In the genomic region with DNA sequence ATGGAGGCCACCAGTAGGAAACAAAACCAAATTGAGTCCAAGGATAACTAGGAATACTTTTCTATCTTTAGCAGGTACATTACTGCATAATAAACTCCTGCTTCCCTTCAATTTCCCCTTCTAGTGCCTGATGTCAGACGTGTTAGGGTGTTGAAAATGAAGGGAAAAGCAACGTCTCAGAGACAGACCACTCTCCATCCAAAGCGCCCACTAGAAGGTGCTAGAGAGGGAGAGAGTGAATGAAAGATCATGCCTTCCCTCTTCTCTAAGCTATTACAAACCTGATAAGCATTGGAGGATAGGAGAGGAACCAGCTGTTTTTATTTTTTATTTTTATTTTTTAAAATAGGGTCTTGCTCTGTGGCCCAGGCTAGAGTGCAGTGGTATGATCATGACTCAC, we compare ENCODE assay signal across 9 cellular contexts.
DNase-seq lines count a peak whose midpoint lies in the region; ATAC-seq, FAIRE-seq and TF ChIP-seq lines count a peak whose summit lies in the region.
"Had no signal": no experiment of that assay in that cellular context is flagged by ENCODE, and none has a peak within 500 bp of the region (broad histone marks: within the 10 kb centered on the region; RNA-seq: fewer than 3 reads in every experiment).

No MANE protein-coding gene starts in this region.

- TF ChIP-seq EP300 in HepG2 (IDR thresholded peaks at IDR 0.05; ENCODE audit: low read depth in 2 of 2, low read length in 2 of 2) (no peak), HepG2 (CRISPR knock-in tag; IDR thresholded peaks at IDR 0.05; ENCODE audit: borderline replicate concordance) (no peak)

- TF ChIP-seq CTCF in CD4-positive, alpha-beta T cell (IDR thresholded peaks at IDR 0.05) = no peak
- peak; percentile 46 for TF ChIP-seq CTCF in HepG2 (CRISPR knock-in tag; IDR thresholded peaks at IDR 0.05)

- H3K36me3 ChIP-seq in HepG2 (replicated peaks in 1 of 2; ENCODE audit: control insufficient read depth in 1 of 2, insufficient read depth in 2 of 2, low read length in 2 of 2) = no peaks in the 10 kb centered on the region

- BruUV-seq in HepG2 (replicated peaks; lab: Mats Ljungman, UMichigan) = no TSS peak

- POLR2A ChIA-PET in CD4-positive, alpha-beta T cell (lab: Charles Lee) = interaction anchor here (1.8 to 2.0 kb wide), 2 partner anchors 87 to 89 kb away, joined by 6 to 11 read pairs; no protein-coding TSS in a partner anchor
- POLR2A ChIA-PET in HEK293T (lab: Yijun Ruan, JAX) = no interaction called here
- POLR2A ChIA-PET in activated naive CD8-positive, alpha-beta T cell treated with anti-CD3 and anti-CD28 coated beads, Interleukin-2, amount 10 ng/mL, durations not matched to agents 7 days and 5 days (lab: Charles Lee) = interaction anchor here (1.1 kb wide), 1 partner anchor 87 kb away, joined by 4 read pairs; no protein-coding TSS in a partner anchor
- POLR2A ChIA-PET in HepG2 (lab: Yijun Ruan, JAX) = no interaction called here

- H3K9me3 Mint-ChIP-seq in CD4-positive, alpha-beta T cell = no peaks in the 10 kb centered on the region
- peaks cover 9% of the 10 kb centered on the region for H3K9me3 Mint-ChIP-seq in activated naive CD8-positive, alpha-beta T cell treated with anti-CD3 and anti-CD28 coated beads, Interleukin-2, amount 10 ng/mL, durations not matched to agents 7 days and 5 days

- H3K27ac Mint-ChIP-seq in CD4-positive, alpha-beta T cell = peak overlapping the region; percentile 81
- H3K27ac Mint-ChIP-seq in activated naive CD8-positive, alpha-beta T cell treated with anti-CD3 and anti-CD28 coated beads, Interleukin-2, amount 10 ng/mL, durations not matched to agents 7 days and 5 days = peak overlapping the region; percentile 86

- 0% methylated on average over 3 of the region's 3 CpGs for WGBS in HepG2 (ENCODE audit: low lambda C conversion rate)

- H3K27me3 Mint-ChIP-seq in CD4-positive, alpha-beta T cell = peaks cover 25% of the 10 kb centered on the region
- H3K27me3 Mint-ChIP-seq in activated naive CD8-positive, alpha-beta T cell treated with anti-CD3 and anti-CD28 coated beads, Interleukin-2, amount 10 ng/mL, durations not matched to agents 7 days and 5 days = peaks cover 2% of the 10 kb centered on the region

- H4K20me1 ChIP-seq in HepG2 (ENCODE audit: insufficient read depth, low read length) = no peaks in the 10 kb centered on the region

- H3K9ac ChIP-seq in HepG2 (ENCODE audit: insufficient read depth, low read depth, low read length) = no peak overlapping the region

- no peak overlapping the region for H2AFZ ChIP-seq in HepG2 (ENCODE audit: low read length)

- intact Hi-C loops in CD4-positive, alpha-beta T cell (cut with DNase I, micrococcal nuclease) = loop anchor here in 1 of 2 experiments (5.0 kb wide), 1 partner anchor 89 kb away; no protein-coding TSS in a partner anchor
- intact Hi-C loops in HepG2 (cut with micrococcal nuclease; ENCODE audit: unreplicated experiment) = loop anchor here (1.0 kb wide), 1 partner anchor 168 kb away; no protein-coding TSS in a partner anchor

- H3K9me3 ChIP-seq in CD4-positive, alpha-beta T cell (ENCODE audit: control insufficient read depth, low read length) = no peaks in the 10 kb centered on the region
- H3K9me3 ChIP-seq in HepG2 (ENCODE audit: low read length) = no peaks in the 10 kb centered on the region

- ATAC-seq in CD4-positive, alpha-beta T cell (ENCODE audit: poor library complexity) = no peak
- no peak for ATAC-seq in activated naive CD8-positive, alpha-beta T cell treated with anti-CD3 and anti-CD28 coated beads, Interleukin-2, amount 10 ng/mL, durations not matched to agents 7 days and 5 days (ENCODE audit: low read depth)
- ATAC-seq in HepG2 (peak; percentile 75), GM18505 (IDR thresholded peaks at IDR 0.05; ENCODE audit: unreplicated experiment) (no peak), HG02642 (IDR thresholded peaks at IDR 0.05; ENCODE audit: poor library complexity, unreplicated experiment) (no peak)

- no peaks in the 10 kb centered on the region for H3K4me1 ChIP-seq in HepG2 (ENCODE audit: insufficient read depth, low read length)

- H3K27ac ChIP-seq in CD4-positive, alpha-beta T cell (ENCODE audit: low read depth, low read length) = no peak overlapping the region
- no peak overlapping the region for H3K27ac ChIP-seq in HepG2 (ENCODE audit: extremely low read length, insufficient read depth, low read length)

- H3K4me1 Mint-ChIP-seq in CD4-positive, alpha-beta T cell (ENCODE audit: low read depth) = peaks cover 18% of the 10 kb centered on the region
- peaks cover 17% of the 10 kb centered on the region for H3K4me1 Mint-ChIP-seq in activated naive CD8-positive, alpha-beta T cell treated with anti-CD3 and anti-CD28 coated beads, Interleukin-2, amount 10 ng/mL, durations not matched to agents 7 days and 5 days

- no peaks in the 10 kb centered on the region for H3K36me3 Mint-ChIP-seq in CD4-positive, alpha-beta T cell (ENCODE audit: low read depth)
- peaks cover 4% of the 10 kb centered on the region for H3K36me3 Mint-ChIP-seq in activated naive CD8-positive, alpha-beta T cell treated with anti-CD3 and anti-CD28 coated beads, Interleukin-2, amount 10 ng/mL, durations not matched to agents 7 days and 5 days

- DNase-seq in CD4-positive, alpha-beta T cell = no peak
- DNase-seq in HEK293T (ENCODE audit: extremely low spot score) (peak; percentile 26), HepG2 (ENCODE audit: low spot score) (peak; percentile 10), NCI-H2196 (lab: John Stamatoyannopoulos, UW; ENCODE audit: unreplicated experiment) (no peak), GF-D8 (lab: John Stamatoyannopoulos, UW) (no peak)
- DNase-seq in activated naive CD8-positive, alpha-beta T cell treated with anti-CD3 and anti-CD28 coated beads, Interleukin-2, amount 10 ng/mL, durations not matched to agents 7 days and 5 days = no peak
- DNase-seq: stimulated activated CD4-positive, alpha-beta T cell treated with anti-CD3 and anti-CD28 coated beads, Interleukin-12 subunit alpha, Interleukin-12 subunit beta, amount 100 ng/mL, for 4 hours had no signal

- CTCF ChIA-PET in CD4-positive, alpha-beta T cell (lab: Charles Lee) = interaction anchor here (1.4 kb wide), 1 partner anchor 167 kb away, joined by 6 read pairs; no protein-coding TSS in a partner anchor
- CTCF ChIA-PET in HEK293T (lab: Yijun Ruan, JAX) (interaction anchor here (1.0 kb wide), 1 partner anchor 89 kb away, joined by 3 read pairs; no protein-coding TSS in a partner anchor), HepG2 (lab: Yijun Ruan, JAX; ENCODE audit: low intra/inter-chr PET ratio, low total read pairs) (interaction anchor here (1.2 kb wide), 1 partner anchor 167 kb away, joined by 5 read pairs; no protein-coding TSS in a partner anchor)

- TF ChIP-seq RAD21 in HepG2 (CRISPR knock-in tag; IDR thresholded peaks at IDR 0.05) = no peak

- TF ChIP-seq POLR2A in HepG2 (IDR thresholded peaks at IDR 0.05; ENCODE audit: insufficient read depth in 1 of 2, low read depth in 2 of 2, low read length in 2 of 2) = no peak
- no peak for TF ChIP-seq POLR2A in GM18505 (IDR thresholded peaks at IDR 0.05; ENCODE audit: borderline replicate concordance, extremely low read depth, insufficient read depth, insufficient read length)

- no peak overlapping the region for H3K4me2 ChIP-seq in HepG2 (ENCODE audit: low read depth, low read length)

- no peak overlapping the region for H3K4me3 Mint-ChIP-seq in CD4-positive, alpha-beta T cell
- H3K4me3 Mint-ChIP-seq in activated naive CD8-positive, alpha-beta T cell treated with anti-CD3 and anti-CD28 coated beads, Interleukin-2, amount 10 ng/mL, durations not matched to agents 7 days and 5 days = peak overlapping the region; percentile 58

- in situ Hi-C loops in HepG2 (cut with HindIII; ENCODE audit: extremely low pct_ligation_motif_present, low pct_unique_long_range_greater_than_20kb) = no loop called here

- no peaks in the 10 kb centered on the region for H3K27me3 ChIP-seq in CD4-positive, alpha-beta T cell (ENCODE audit: control insufficient read depth, insufficient read depth, low read length)
- H3K27me3 ChIP-seq in HepG2 (ENCODE audit: control insufficient read depth in 1 of 2, insufficient read depth in 2 of 2, low read length in 2 of 2) = no peaks in the 10 kb centered on the region

- no peaks in the 10 kb centered on the region for H3K79me2 ChIP-seq in HepG2 (ENCODE audit: insufficient read depth, low read length)

- no peak overlapping the region for H3K4me3 ChIP-seq in HepG2 (replicated peaks in 1 of 3; ENCODE audit: insufficient read depth in 1 of 3, low read depth in 2 of 3, low read length in 3 of 3)

- peak; percentile 4 for FAIRE-seq in HepG2 (lab: Jason Lieb, UNC)

TF ChIP-seq in HEK293T, 16 proteins besides CTCF, POLR2A, EP300 and RAD21 (continues in another document):
- TF ChIP-seq FOXA1 (IDR thresholded peaks at IDR 0.05) = no peak
- TF ChIP-seq ELF4 (IDR thresholded peaks at IDR 0.05) = no peak
- no peak for TF ChIP-seq ARNT (IDR thresholded peaks at IDR 0.05)
- TF ChIP-seq SUZ12 (IDR thresholded peaks at IDR 0.05) = no peak
- TF ChIP-seq, protein P1, sequence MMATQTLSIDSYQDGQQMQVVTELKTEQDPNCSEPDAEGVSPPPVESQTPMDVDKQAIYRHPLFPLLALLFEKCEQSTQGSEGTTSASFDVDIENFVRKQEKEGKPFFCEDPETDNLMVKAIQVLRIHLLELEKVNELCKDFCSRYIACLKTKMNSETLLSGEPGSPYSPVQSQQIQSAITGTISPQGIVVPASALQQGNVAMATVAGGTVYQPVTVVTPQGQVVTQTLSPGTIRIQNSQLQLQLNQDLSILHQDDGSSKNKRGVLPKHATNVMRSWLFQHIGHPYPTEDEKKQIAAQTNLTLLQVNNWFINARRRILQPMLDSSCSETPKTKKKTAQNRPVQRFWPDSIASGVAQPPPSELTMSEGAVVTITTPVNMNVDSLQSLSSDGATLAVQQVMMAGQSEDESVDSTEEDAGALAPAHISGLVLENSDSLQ (IDR thresholded peaks at IDR 0.05) = no peak
- TF ChIP-seq BHLHE40 (IDR thresholded peaks at IDR 0.05; ENCODE audit: borderline replicate concordance) = no peak
- TF ChIP-seq LEF1 (IDR thresholded peaks at IDR 0.05; ENCODE audit: borderline replicate concordance) = no peak

TF ChIP-seq in HepG2, 621 proteins besides CTCF, POLR2A, EP300 and RAD21 (continues in another document):
- peak; percentile 43 for TF ChIP-seq STAG1 (CRISPR knock-in tag; IDR thresholded peaks at IDR 0.05)
- TF ChIP-seq, protein P2, sequence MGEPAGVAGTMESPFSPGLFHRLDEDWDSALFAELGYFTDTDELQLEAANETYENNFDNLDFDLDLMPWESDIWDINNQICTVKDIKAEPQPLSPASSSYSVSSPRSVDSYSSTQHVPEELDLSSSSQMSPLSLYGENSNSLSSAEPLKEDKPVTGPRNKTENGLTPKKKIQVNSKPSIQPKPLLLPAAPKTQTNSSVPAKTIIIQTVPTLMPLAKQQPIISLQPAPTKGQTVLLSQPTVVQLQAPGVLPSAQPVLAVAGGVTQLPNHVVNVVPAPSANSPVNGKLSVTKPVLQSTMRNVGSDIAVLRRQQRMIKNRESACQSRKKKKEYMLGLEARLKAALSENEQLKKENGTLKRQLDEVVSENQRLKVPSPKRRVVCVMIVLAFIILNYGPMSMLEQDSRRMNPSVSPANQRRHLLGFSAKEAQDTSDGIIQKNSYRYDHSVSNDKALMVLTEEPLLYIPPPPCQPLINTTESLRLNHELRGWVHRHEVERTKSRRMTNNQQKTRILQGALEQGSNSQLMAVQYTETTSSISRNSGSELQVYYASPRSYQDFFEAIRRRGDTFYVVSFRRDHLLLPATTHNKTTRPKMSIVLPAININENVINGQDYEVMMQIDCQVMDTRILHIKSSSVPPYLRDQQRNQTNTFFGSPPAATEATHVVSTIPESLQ (CRISPR knock-in tag; conservative IDR thresholded peaks at IDR 0.05) = no peak

Comparison
In these comparisons a context has a peak if more than half of its experiments do, and no peak if none do; other contexts are left out.
1. DNase-seq: peak in HEK293T (single experiment) and HepG2 (single experiment); none in CD4-positive, alpha-beta T cell (0 of 10), activated naive CD8-positive, alpha-beta T cell treated with anti-CD3 and anti-CD28 coated beads, Interleukin-2, amount 10 ng/mL, durations not matched to agents 7 days and 5 days (single experiment), NCI-H2196 (single experiment) and GF-D8 (single experiment).
2. POLR2A ChIA-PET loops: an anchor here in CD4-positive, alpha-beta T cell (1.8 to 2.0 kb wide) and activated naive CD8-positive, alpha-beta T cell treated with anti-CD3 and anti-CD28 coated beads, Interleukin-2, amount 10 ng/mL, durations not matched to agents 7 days and 5 days (1.1 kb wide); none called in HEK293T and HepG2.